ENCODE assay signal across 16 cellular contexts in genomic region chr1:90486134-90486824, GRCh38.
"Had no signal": no experiment of that assay in that cellular context is flagged by ENCODE, and none has a peak within 500 bp of the region (broad histone marks: within the 10 kb centered on the region; RNA-seq: fewer than 3 reads in every experiment).

No MANE protein-coding gene starts in this region.

- H3K27ac ChIP-seq: brain microvascular endothelial cell, coronary artery, esophagus muscularis mucosa, left ventricle myocardium inferior, ovary, sigmoid colon, thyroid gland had no signal

- H3K27me3 ChIP-seq: brain microvascular endothelial cell, esophagus muscularis mucosa, ovary, sigmoid colon, thyroid gland had no signal

- ATAC-seq: mucosa of descending colon; naive thymus-derived CD4-positive, alpha-beta T cell had no signal

- DNase-seq: activated CD4-positive, alpha-beta T cell treated with anti-CD3 and anti-CD28 coated beads, Interleukin-2, amount 10 ng/mL, durations not matched to agents 7 days and 5 days; activated CD8-positive, alpha-beta memory T cell treated with anti-CD3 and anti-CD28 coated beads for 24 hours; activated naive CD4-positive, alpha-beta T cell treated with Interleukin-2 at 50 U/mL for 16 hours; anterior cingulate cortex; brain microvascular endothelial cell; effector CD4-positive, alpha-beta T cell; hippocampal formation; left ventricle myocardium inferior; mucosa of descending colon; naive thymus-derived CD4-positive, alpha-beta T cell; ovary; sigmoid colon; stimulated activated CD4-positive, alpha-beta T cell treated with anti-CD3 and anti-CD28 coated beads, Interleukin-1b, Interleukin-23, amount 100 ng/mL, for 48 hours; thyroid gland had no signal

- H3K4me3 ChIP-seq: coronary artery, esophagus muscularis mucosa, left ventricle myocardium inferior, mucosa of descending colon, ovary, sigmoid colon, thyroid gland had no signal

- H3K36me3 ChIP-seq: brain microvascular endothelial cell, esophagus muscularis mucosa, left ventricle myocardium inferior, ovary, sigmoid colon, thyroid gland had no signal

- H3K9me3 ChIP-seq: esophagus muscularis mucosa, left ventricle myocardium inferior, mucosa of descending colon, ovary, sigmoid colon, thyroid gland had no signal

- H3K4me1 ChIP-seq: esophagus muscularis mucosa, left ventricle myocardium inferior, sigmoid colon, thyroid gland had no signal
